36 cellular contexts compared by ENCODE assay signal in the genomic region with DNA sequence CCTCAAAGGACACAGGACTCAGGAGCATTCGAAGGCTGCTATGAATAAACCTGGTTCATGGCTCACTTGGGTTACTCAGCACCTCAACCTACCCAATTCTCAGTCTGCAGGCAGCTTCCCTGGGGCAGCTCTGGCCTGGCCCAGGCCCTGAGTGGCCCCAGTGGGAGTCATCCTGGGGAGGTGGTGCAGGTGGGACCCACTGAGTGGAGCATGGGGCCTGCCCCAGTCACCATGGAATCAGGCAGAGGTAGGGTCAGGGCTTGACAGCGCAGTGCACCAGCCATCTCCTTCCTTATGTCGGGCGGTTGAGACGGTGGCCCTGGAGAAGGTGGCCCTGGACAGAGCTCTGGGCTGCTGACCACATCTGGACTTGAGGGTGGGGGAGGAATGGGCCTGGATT. TPM values are rescaled to one million over a fixed set of nuclear protein-coding genes. Genes with fewer than 3 reads are reported as not detected.
"Had no signal": no experiment of that assay in that cellular context is flagged by ENCODE, and none has a peak within 500 bp of the region (broad histone marks: within the 10 kb centered on the region; RNA-seq: fewer than 3 reads in every experiment).

No MANE protein-coding gene starts in this region.

- FAIRE-seq: TTC549 had no signal

- H3K9me3 Mint-ChIP-seq: activated CD4-positive, alpha-beta memory T cell treated with anti-CD3 and anti-CD28 coated beads for 36 hours; activated CD4-positive, alpha-beta T cell treated with anti-CD3 and anti-CD28 coated beads, Interleukin-2, amount 10 ng/mL, durations not matched to agents 24 days and 14 days; activated naive CD4-positive, alpha-beta T cell treated with anti-CD3 and anti-CD28 coated beads, Interleukin-2, amount 50 U/mL, for 24 hours; activated naive CD8-positive, alpha-beta T cell treated with anti-CD3 and anti-CD28 coated beads, Interleukin-2, amount 50 U/mL, for 24 hours; activated T-cell treated with anti-CD3 and anti-CD28 coated beads, Interleukin-2, amount 50 U/mL, for 4 hours; T-helper 2 cell treated with Interferon-gamma antibody and Interleukin-4, amounts not matched to agents 5 μg/mL and 100 μg/mL, for 36 hours had no signal

- H3K27ac Mint-ChIP-seq: activated CD4-positive, alpha-beta memory T cell treated with anti-CD3 and anti-CD28 coated beads for 36 hours; activated CD4-positive, alpha-beta T cell treated with anti-CD3 and anti-CD28 coated beads for 36 hours; activated CD4-positive, alpha-beta T cell treated with anti-CD3 and anti-CD28 coated beads, Interleukin-2, amount 10 ng/mL, durations not matched to agents 24 days and 14 days; activated CD8-positive, alpha-beta T cell treated with anti-CD3 and anti-CD28 coated beads for 36 hours; activated naive CD4-positive, alpha-beta T cell treated with anti-CD3 and anti-CD28 coated beads, Interleukin-2, amount 10 ng/mL, durations not matched to agents 7 days and 5 days; activated naive CD4-positive, alpha-beta T cell treated with anti-CD3 and anti-CD28 coated beads, Interleukin-2, amount 50 U/mL, for 24 hours; activated naive CD8-positive, alpha-beta T cell; activated naive CD8-positive, alpha-beta T cell treated with anti-CD3 and anti-CD28 coated beads, Interleukin-2, amount 10 ng/mL, durations not matched to agents 7 days and 5 days; activated naive CD8-positive, alpha-beta T cell treated with anti-CD3 and anti-CD28 coated beads, Interleukin-2, amount 50 U/mL, for 24 hours; activated T-helper 2 cell treated with anti-CD3 and anti-CD28 coated beads, Interferon-gamma antibody, Interleukin-2, Interleukin-4, amounts not matched to agents 10 μg/mL and 5 μg/mL and 100 μg/mL, durations not matched to agents 14 hours and 24 hours and 36 hours; brain; T-helper 1 cell treated with Interleukin-12 subunit alpha and Interleukin-12 subunit beta and Interleukin-4 antibody, amounts not matched to agents 30 μg/mL and 1 μg/mL, for 36 hours; T-helper 2 cell treated with Interferon-gamma antibody and Interleukin-4, amounts not matched to agents 5 μg/mL and 100 μg/mL, for 36 hours had no signal

- H3K36me3 Mint-ChIP-seq: activated CD4-positive, alpha-beta memory T cell treated with anti-CD3 and anti-CD28 coated beads for 36 hours; activated naive CD4-positive, alpha-beta T cell treated with anti-CD3 and anti-CD28 coated beads, Interleukin-2, amount 10 ng/mL, durations not matched to agents 7 days and 5 days; activated naive CD4-positive, alpha-beta T cell treated with anti-CD3 and anti-CD28 coated beads, Interleukin-2, amount 50 U/mL, for 24 hours; activated naive CD8-positive, alpha-beta T cell; activated naive CD8-positive, alpha-beta T cell treated with anti-CD3 and anti-CD28 coated beads, Interleukin-2, amount 10 ng/mL, durations not matched to agents 7 days and 5 days had no signal

- H3K27me3 ChIP-seq: ascending aorta, cardiac muscle cell had no signal

- H3K4me1 ChIP-seq: ascending aorta had no signal

- H3K4me3 Mint-ChIP-seq: activated CD4-positive, alpha-beta memory T cell treated with anti-CD3 and anti-CD28 coated beads for 36 hours; activated CD4-positive, alpha-beta T cell treated with anti-CD3 and anti-CD28 coated beads for 36 hours; activated CD4-positive, alpha-beta T cell treated with anti-CD3 and anti-CD28 coated beads, Interleukin-2, amount 10 ng/mL, durations not matched to agents 24 days and 14 days; activated CD8-positive, alpha-beta T cell treated with anti-CD3 and anti-CD28 coated beads for 36 hours; activated naive CD4-positive, alpha-beta T cell treated with anti-CD3 and anti-CD28 coated beads, Interleukin-2, amount 10 ng/mL, durations not matched to agents 7 days and 5 days; activated naive CD4-positive, alpha-beta T cell treated with anti-CD3 and anti-CD28 coated beads, Interleukin-2, amount 50 U/mL, for 24 hours; activated naive CD8-positive, alpha-beta T cell; activated naive CD8-positive, alpha-beta T cell treated with anti-CD3 and anti-CD28 coated beads, Interleukin-2, amount 10 ng/mL, durations not matched to agents 7 days and 5 days; activated naive CD8-positive, alpha-beta T cell treated with anti-CD3 and anti-CD28 coated beads, Interleukin-2, amount 50 U/mL, for 24 hours; activated T-cell treated with anti-CD3 and anti-CD28 coated beads, Interleukin-2, amount 50 U/mL, for 4 hours; brain; T-helper 1 cell treated with Interleukin-12 subunit alpha and Interleukin-12 subunit beta and Interleukin-4 antibody, amounts not matched to agents 30 μg/mL and 1 μg/mL, for 36 hours; T-helper 2 cell treated with Interferon-gamma antibody and Interleukin-4, amounts not matched to agents 5 μg/mL and 100 μg/mL, for 36 hours had no signal

- ATAC-seq: activated CD4-positive, alpha-beta T cell treated with anti-CD3 and anti-CD28 coated beads for 36 hours; activated CD4-positive, CD25-positive, alpha-beta regulatory T cell treated with anti-CD3 and anti-CD28 coated beads, Interleukin-2, amount 50 U/mL, for 24 hours; activated CD8-positive, alpha-beta T cell treated with anti-CD3 and anti-CD28 coated beads for 36 hours; activated naive CD8-positive, alpha-beta T cell treated with anti-CD3 and anti-CD28 coated beads, Interleukin-2, amount 50 U/mL, for 24 hours; activated T-cell treated with anti-CD3 and anti-CD28 coated beads, Interleukin-2, amount 50 U/mL, for 4 hours had no signal

- H3K9me3 ChIP-seq: ascending aorta had no signal

- H3K27me3 Mint-ChIP-seq: activated CD4-positive, alpha-beta T cell treated with anti-CD3 and anti-CD28 coated beads for 36 hours; activated CD8-positive, alpha-beta T cell treated with anti-CD3 and anti-CD28 coated beads for 36 hours; activated naive CD8-positive, alpha-beta T cell; activated naive CD8-positive, alpha-beta T cell treated with anti-CD3 and anti-CD28 coated beads, Interleukin-2, amount 10 ng/mL, durations not matched to agents 7 days and 5 days had no signal

- H3K27ac ChIP-seq: ascending aorta, cardiac muscle cell, VCaP had no signal

- H3K4me1 Mint-ChIP-seq: activated CD4-positive, alpha-beta T cell treated with anti-CD3 and anti-CD28 coated beads for 36 hours; activated CD4-positive, alpha-beta T cell treated with anti-CD3 and anti-CD28 coated beads, Interleukin-2, amount 10 ng/mL, durations not matched to agents 24 days and 14 days; activated naive CD4-positive, alpha-beta T cell treated with anti-CD3 and anti-CD28 coated beads, Interleukin-2, amount 10 ng/mL, durations not matched to agents 7 days and 5 days; activated naive CD4-positive, alpha-beta T cell treated with anti-CD3 and anti-CD28 coated beads, Interleukin-2, amount 50 U/mL, for 24 hours; activated naive CD8-positive, alpha-beta T cell treated with anti-CD3 and anti-CD28 coated beads, Interleukin-2, amount 10 ng/mL, durations not matched to agents 7 days and 5 days; activated naive CD8-positive, alpha-beta T cell treated with anti-CD3 and anti-CD28 coated beads, Interleukin-2, amount 50 U/mL, for 24 hours had no signal

- H3K36me3 ChIP-seq: ascending aorta had no signal

- DNase-seq: activated CD4-positive, alpha-beta memory T cell treated with anti-CD3 and anti-CD28 coated beads for 36 hours; activated CD4-positive, alpha-beta T cell treated with anti-CD3 and anti-CD28 coated beads for 1 hour; activated CD4-positive, alpha-beta T cell treated with anti-CD3 and anti-CD28 coated beads for 36 hours; activated CD4-positive, alpha-beta T cell treated with anti-CD3 and anti-CD28 coated beads, Interleukin-2, amount 10 ng/mL, durations not matched to agents 24 days and 14 days; activated CD4-positive, alpha-beta T cell treated with anti-CD3 and anti-CD28 coated beads, Interleukin-2, amount 50 U/mL, for 1 hour; activated CD4-positive, alpha-beta T cell treated with anti-CD3 and anti-CD28 coated beads, Interleukin-2, amount 50 U/mL, for 4 hours; activated CD4-positive, CD25-positive, alpha-beta regulatory T cell; activated CD8-positive, alpha-beta memory T cell treated with anti-CD3 and anti-CD28 coated beads, Interleukin-2, amount 50 U/mL, for 4 hours; activated CD8-positive, alpha-beta T cell treated with anti-CD3 and anti-CD28 coated beads for 36 hours; activated effector memory CD4-positive, alpha-beta T cell treated with Interleukin-2 at 50 U/mL for 16 hours; activated gamma-delta T cell; activated naive CD4-positive, alpha-beta T cell treated with anti-CD3 and anti-CD28 coated beads, Interleukin-2, amount 10 ng/mL, durations not matched to agents 7 days and 5 days; activated naive CD4-positive, alpha-beta T cell treated with Interleukin-2 at 50 U/mL for 16 hours; activated naive CD8-positive, alpha-beta T cell treated with anti-CD3 and anti-CD28 coated beads, Interleukin-2, amount 10 ng/mL, durations not matched to agents 7 days and 5 days; activated naive CD8-positive, alpha-beta T cell treated with anti-CD3 and anti-CD28 coated beads, Interleukin-2, amount 50 U/mL, for 24 hours; activated T-cell treated with anti-CD3 and anti-CD28 coated beads for 4 hours; activated T-cell treated with anti-CD3 and anti-CD28 coated beads, Interleukin-2, amount 50 U/mL, for 1 hour; activated T-cell treated with anti-CD3 and anti-CD28 coated beads, Interleukin-2, amount 50 U/mL, for 4 hours; amygdala; anterior cingulate cortex; central memory CD4-positive, alpha-beta T cell; T-helper 1 cell; T-helper 2 cell; T-helper 9 cell had no signal

- H3K4me3 ChIP-seq: ascending aorta, cardiac muscle cell had no signal

RNA-seq across cellular contexts. Expression of gene PLEKHG4B, which starts 19.2 kb away (rescaled TPM):
- total RNA-seq: activated CD4-positive, alpha-beta memory T cell treated with anti-CD3 and anti-CD28 coated beads for 36 hours; activated CD4-positive, alpha-beta T cell treated with anti-CD3 and anti-CD28 coated beads, Interleukin-2, amount 10 ng/mL, durations not matched to agents 24 days and 14 days; activated CD8-positive, alpha-beta T cell treated with anti-CD3 and anti-CD28 coated beads for 36 hours; activated T-helper 2 cell treated with anti-CD3 and anti-CD28 coated beads, Interferon-gamma antibody, Interleukin-2, Interleukin-4, amounts not matched to agents 10 μg/mL and 5 μg/mL and 100 μg/mL, durations not matched to agents 14 hours and 24 hours and 36 hours; ascending aorta; bronchial epithelial cell had no signal
